10 cellular contexts compared by ENCODE assay signal in genomic region chr12:125983094-125983783, GRCh38.
DNase-seq lines count a peak whose midpoint lies in the region; ATAC-seq and TF ChIP-seq lines count a peak whose summit lies in the region.
"Had no signal": no experiment of that assay in that cellular context is flagged by ENCODE, and none has a peak within 500 bp of the region (broad histone marks: within the 10 kb centered on the region; RNA-seq: fewer than 3 reads in every experiment).

No MANE protein-coding gene starts in this region.

- 0 to 3% methylated on average over 12 to 15 of the region's 24 CpGs for WGBS in tibial nerve, 2 donors

- peaks cover 16% of the 10 kb centered on the region for H3K27me3 Mint-ChIP-seq in activated CD8-positive, alpha-beta T cell treated with anti-CD3 and anti-CD28 coated beads for 36 hours
- H3K27me3 Mint-ChIP-seq in activated CD8-positive, alpha-beta T cell treated with anti-CD3 and anti-CD28 coated beads, Interleukin-2, amount 10 ng/mL, durations not matched to agents 7 days and 5 days (ENCODE audit: low read depth): no peaks in the 10 kb centered on the region

- H3K9me3 ChIP-seq in lower lobe of right lung: no peaks in the 10 kb centered on the region
- no peaks in the 10 kb centered on the region for H3K9me3 ChIP-seq in tibial nerve
- H3K9me3 ChIP-seq in SJCRH30 (replicated peaks): no peaks in the 10 kb centered on the region

- no peak overlapping the region for H3K27ac ChIP-seq in lower lobe of right lung
- H3K27ac ChIP-seq in tibial nerve: peak overlapping the region in 1 of 4 donors; percentile 4
- no peak overlapping the region for H3K27ac ChIP-seq in SJCRH30
- H3K27ac ChIP-seq: BLaER1 treated with 17β-estradiol and CSF1 and Interleukin-3, amounts not matched to agents 10 nM and 100 nM had no signal

- H3K4me1 Mint-ChIP-seq in activated CD8-positive, alpha-beta T cell treated with anti-CD3 and anti-CD28 coated beads for 36 hours (ENCODE audit: low read depth): no peaks in the 10 kb centered on the region
- H3K4me1 Mint-ChIP-seq in activated CD8-positive, alpha-beta T cell treated with anti-CD3 and anti-CD28 coated beads, Interleukin-2, amount 10 ng/mL, durations not matched to agents 7 days and 5 days (ENCODE audit: low read depth): no peaks in the 10 kb centered on the region

- no peaks in the 10 kb centered on the region for H3K36me3 ChIP-seq in lower lobe of right lung
- no peaks in the 10 kb centered on the region for H3K36me3 ChIP-seq in tibial nerve
- no peaks in the 10 kb centered on the region for H3K36me3 ChIP-seq in SJCRH30
- H3K36me3 ChIP-seq: BLaER1 treated with 17β-estradiol and CSF1 and Interleukin-3, amounts not matched to agents 10 nM and 100 nM had no signal

- peaks cover 6% of the 10 kb centered on the region for H3K9me3 Mint-ChIP-seq in activated CD8-positive, alpha-beta T cell treated with anti-CD3 and anti-CD28 coated beads for 36 hours
- no peaks in the 10 kb centered on the region for H3K9me3 Mint-ChIP-seq in activated CD8-positive, alpha-beta T cell treated with anti-CD3 and anti-CD28 coated beads, Interleukin-2, amount 10 ng/mL, durations not matched to agents 7 days and 5 days (ENCODE audit: insufficient read depth)

- no peak for TF ChIP-seq POLR2A in tibial nerve (IDR thresholded peaks at IDR 0.05)

- TF ChIP-seq CTCF in activated CD8-positive, alpha-beta T cell treated with anti-CD3 and anti-CD28 coated beads for 36 hours (IDR thresholded peaks at IDR 0.05): no peak
- TF ChIP-seq CTCF in cardiac fibroblast (IDR thresholded peaks at IDR 0.05; ENCODE audit: low read depth, low read length) (no peak), lower lobe of right lung (IDR thresholded peaks at IDR 0.05) (no peak), tibial nerve (IDR thresholded peaks at IDR 0.05) (no peak)

- H3K27ac Mint-ChIP-seq in activated CD8-positive, alpha-beta T cell treated with anti-CD3 and anti-CD28 coated beads for 36 hours: no peak overlapping the region
- no peak overlapping the region for H3K27ac Mint-ChIP-seq in activated CD8-positive, alpha-beta T cell treated with anti-CD3 and anti-CD28 coated beads, Interleukin-2, amount 10 ng/mL, durations not matched to agents 7 days and 5 days

- H3K36me3 Mint-ChIP-seq in activated CD8-positive, alpha-beta T cell treated with anti-CD3 and anti-CD28 coated beads for 36 hours (ENCODE audit: low read depth): no peaks in the 10 kb centered on the region
- no peaks in the 10 kb centered on the region for H3K36me3 Mint-ChIP-seq in activated CD8-positive, alpha-beta T cell treated with anti-CD3 and anti-CD28 coated beads, Interleukin-2, amount 10 ng/mL, durations not matched to agents 7 days and 5 days (ENCODE audit: low read depth)

- peak; percentile 2 for DNase-seq in activated CD8-positive, alpha-beta T cell treated with anti-CD3 and anti-CD28 coated beads for 36 hours
- no peak for DNase-seq in activated CD8-positive, alpha-beta T cell treated with anti-CD3 and anti-CD28 coated beads, Interleukin-2, amount 10 ng/mL, durations not matched to agents 7 days and 5 days
- DNase-seq in cardiac fibroblast (ENCODE audit: low read depth in 2 of 2): peak in 1 of 2 donors; percentile 24
- DNase-seq in lower lobe of right lung: peak; percentile 53
- peak; percentile 23 to 35 for DNase-seq in tibial nerve (ENCODE audit: low spot score in 2 of 2)
- no peak for DNase-seq in SJCRH30
- no peak for DNase-seq in stimulated activated CD4-positive, alpha-beta T cell treated with anti-CD3 and anti-CD28 coated beads, Interleukin-2, amount 100 ng/mL, for 48 hours
- DNase-seq in COLO668 (lab: John Stamatoyannopoulos, UW; ENCODE audit: unreplicated experiment): no peak
- DNase-seq: IMR-90 had no signal

- intact Hi-C loops in activated CD8-positive, alpha-beta T cell treated with anti-CD3 and anti-CD28 coated beads for 36 hours (cut with micrococcal nuclease): no loop called here
- intact Hi-C loops in lower lobe of right lung (cut with DNase I): no loop called here

- peaks cover 12% of the 10 kb centered on the region for H3K27me3 ChIP-seq in lower lobe of right lung (ENCODE audit: low read depth)
- H3K27me3 ChIP-seq in tibial nerve: peaks cover 0 to 11% of the 10 kb centered on the region in 2 donors
- H3K27me3 ChIP-seq in SJCRH30: no peaks in the 10 kb centered on the region
- H3K27me3 ChIP-seq: BLaER1 treated with 17β-estradiol and CSF1 and Interleukin-3, amounts not matched to agents 10 nM and 100 nM had no signal

- ATAC-seq in activated CD8-positive, alpha-beta T cell treated with anti-CD3 and anti-CD28 coated beads for 36 hours: peak; percentile 24
- ATAC-seq in activated CD8-positive, alpha-beta T cell treated with anti-CD3 and anti-CD28 coated beads, Interleukin-2, amount 10 ng/mL, durations not matched to agents 7 days and 5 days: no peak
- ATAC-seq in lower lobe of right lung: peak; percentile 75 to 86

- H3K4me3 ChIP-seq in cardiac fibroblast (replicated peaks in 1 of 2; ENCODE audit: low read depth in 2 of 2, low read length in 2 of 2) (peak overlapping the region; percentile 3 to 49), lower lobe of right lung (peak overlapping the region; percentile 47), tibial nerve (peak overlapping the region; percentile 20 to 46 (median 26)), SJCRH30 (no peak overlapping the region)
- H3K4me3 ChIP-seq: BLaER1 treated with 17β-estradiol and CSF1 and Interleukin-3, amounts not matched to agents 10 nM and 100 nM had no signal

- TF ChIP-seq EP300 in tibial nerve (IDR thresholded peaks at IDR 0.05): no peak

- no peaks in the 10 kb centered on the region for H3K4me1 ChIP-seq in lower lobe of right lung
- H3K4me1 ChIP-seq in tibial nerve: peaks cover 0 to 12% (median 0%) of the 10 kb centered on the region in 4 donors
- no peaks in the 10 kb centered on the region for H3K4me1 ChIP-seq in SJCRH30
- H3K4me1 ChIP-seq: BLaER1 treated with 17β-estradiol and CSF1 and Interleukin-3, amounts not matched to agents 10 nM and 100 nM had no signal

- POLR2A ChIA-PET in activated CD8-positive, alpha-beta T cell treated with anti-CD3 and anti-CD28 coated beads for 36 hours (lab: Charles Lee): no interaction called here
- POLR2A ChIA-PET in activated CD8-positive, alpha-beta T cell treated with anti-CD3 and anti-CD28 coated beads, Interleukin-2, amount 10 ng/mL, durations not matched to agents 7 days and 5 days (lab: Charles Lee): no interaction called here

- CTCF ChIA-PET in activated CD8-positive, alpha-beta T cell treated with anti-CD3 and anti-CD28 coated beads for 36 hours (lab: Charles Lee): no interaction called here
- CTCF ChIA-PET in activated CD8-positive, alpha-beta T cell treated with anti-CD3 and anti-CD28 coated beads, Interleukin-2, amount 10 ng/mL, durations not matched to agents 7 days and 5 days (lab: Charles Lee): no interaction called here

- H3K4me3 Mint-ChIP-seq in activated CD8-positive, alpha-beta T cell treated with anti-CD3 and anti-CD28 coated beads for 36 hours: no peak overlapping the region
- H3K4me3 Mint-ChIP-seq in activated CD8-positive, alpha-beta T cell treated with anti-CD3 and anti-CD28 coated beads, Interleukin-2, amount 10 ng/mL, durations not matched to agents 7 days and 5 days: no peak overlapping the region

Comparison
In these comparisons a context has a peak if more than half of its experiments do, and no peak if none do; other contexts are left out.
1. DNase-seq: peak in activated CD8-positive, alpha-beta T cell treated with anti-CD3 and anti-CD28 coated beads for 36 hours (single experiment), lower lobe of right lung (single experiment) and tibial nerve (2 of 2); none in activated CD8-positive, alpha-beta T cell treated with anti-CD3 and anti-CD28 coated beads, Interleukin-2, amount 10 ng/mL, durations not matched to agents 7 days and 5 days (single experiment), SJCRH30 (0 of 2), stimulated activated CD4-positive, alpha-beta T cell treated with anti-CD3 and anti-CD28 coated beads, Interleukin-2, amount 100 ng/mL, for 48 hours (0 of 2) and COLO668 (single experiment).